19 cellular contexts compared by ENCODE assay signal in the genomic region with DNA sequence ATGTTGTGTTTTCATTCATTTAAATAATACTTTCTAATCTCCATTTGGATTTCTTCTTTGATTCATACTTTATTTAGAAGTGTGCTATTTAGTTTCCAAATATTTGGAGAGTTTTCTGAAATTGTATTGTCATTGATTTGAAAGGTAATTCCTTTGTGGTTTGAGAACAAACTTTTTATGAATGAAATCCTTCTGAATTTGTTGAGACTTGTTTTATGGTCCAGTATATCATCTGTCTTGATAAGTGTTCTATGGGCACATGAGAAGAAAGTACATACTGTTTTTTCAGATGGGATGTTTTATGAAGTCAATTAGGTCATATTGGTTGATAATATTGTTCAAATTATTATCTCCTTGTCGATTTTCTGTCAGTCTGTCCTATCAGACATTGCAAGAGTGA.
DNase-seq lines count a peak whose midpoint lies in the region; ATAC-seq, FAIRE-seq and TF ChIP-seq lines count a peak whose summit lies in the region.
"Had no signal": no experiment of that assay in that cellular context is flagged by ENCODE, and none has a peak within 500 bp of the region (broad histone marks: within the 10 kb centered on the region; RNA-seq: fewer than 3 reads in every experiment).

No MANE protein-coding gene starts in this region.

- no peak overlapping the region for H2AK5ac ChIP-seq in trophoblast cell (ENCODE audit: low read length)

- H3K9me1 ChIP-seq in endothelial cell of umbilical vein (replicated peaks; ENCODE audit: control insufficient read depth, extremely low read depth, insufficient read depth, low read length), result peaks cover 2% of the 10 kb centered on the region

- no peaks in the 10 kb centered on the region for H3K79me1 ChIP-seq in trophoblast cell (ENCODE audit: low read length)

- TF ChIP-seq POLR2A in endothelial cell of umbilical vein (IDR thresholded peaks at IDR 0.05; ENCODE audit: low read depth, low read length), result no peak

- H3K4me1 ChIP-seq in mammary epithelial cell (ENCODE audit: insufficient read depth, low read length) (peaks cover 3% of the 10 kb centered on the region), Panc1 (ENCODE audit: control insufficient read depth, insufficient read depth, low read length) (no peaks in the 10 kb centered on the region), endothelial cell of umbilical vein (ENCODE audit: control insufficient read depth, extremely low read depth, insufficient read depth, low read length) (no peaks in the 10 kb centered on the region), neural progenitor cell (peaks cover 7% of the 10 kb centered on the region), trophoblast cell (ENCODE audit: control insufficient read depth in 1 of 2, insufficient read depth in 2 of 2, low read length in 2 of 2) (no peaks in the 10 kb centered on the region)
- H3K4me1 ChIP-seq: Caco-2 had no signal

- H3K18ac ChIP-seq in trophoblast cell (ENCODE audit: low read length), result no peak overlapping the region

- intact Hi-C loops in mammary epithelial cell (cut with micrococcal nuclease) (no loop called here), MCF 10A (cut with micrococcal nuclease) (no loop called here), Panc1 (cut with micrococcal nuclease; ENCODE audit: unreplicated experiment) (no loop called here), endothelial cell of umbilical vein (cut with micrococcal nuclease) (no loop called here)

- H3K4me2 ChIP-seq in mammary epithelial cell (ENCODE audit: insufficient read depth, low read depth, low read length) (peak overlapping the region; percentile 54), endothelial cell of umbilical vein (ENCODE audit: insufficient read depth, low read length) (no peak overlapping the region), neural progenitor cell (no peak overlapping the region), trophoblast cell (ENCODE audit: low read length) (no peak overlapping the region)

- no peak overlapping the region for H3K23ac ChIP-seq in trophoblast cell (ENCODE audit: low read length)

- no peak overlapping the region for H3K4ac ChIP-seq in trophoblast cell (ENCODE audit: low read depth, low read length)

- dilution Hi-C loops in mammary epithelial cell (cut with HindIII; ENCODE audit: low sequenced_read_pairs) (no loop called here), endothelial cell of umbilical vein (cut with MboI; ENCODE audit: extremely low pct_ligation_motif_present, low sequenced_read_pairs) (no loop called here)

- no peak overlapping the region for H3K9ac ChIP-seq in mammary epithelial cell (ENCODE audit: insufficient read depth, low read length)
- no peak overlapping the region for H3K9ac ChIP-seq in endothelial cell of umbilical vein (replicated peaks; ENCODE audit: extremely low read depth, insufficient read depth, low read length)
- H3K9ac ChIP-seq in neural progenitor cell, result no peak overlapping the region
- no peak overlapping the region for H3K9ac ChIP-seq in trophoblast cell (ENCODE audit: low read length)
- H3K9ac ChIP-seq: GM23248 had no signal

- H4K12ac ChIP-seq in trophoblast cell (ENCODE audit: low read depth, low read length), result no peak overlapping the region

- H4K20me1 ChIP-seq in mammary epithelial cell (ENCODE audit: insufficient read depth, low read length), result no peaks in the 10 kb centered on the region
- no peaks in the 10 kb centered on the region for H4K20me1 ChIP-seq in endothelial cell of umbilical vein (replicated peaks; ENCODE audit: control insufficient read depth, extremely low read depth, insufficient read depth, low read length)
- no peaks in the 10 kb centered on the region for H4K20me1 ChIP-seq in neural progenitor cell (ENCODE audit: low read depth)

- POLR2A ChIA-PET in MCF 10A (lab: Yijun Ruan, JAX), result no interaction called here
- POLR2A ChIA-PET in Panc1 (lab: Charles Lee), result interaction anchor here (0.6 kb wide), 1 partner anchor 151 kb away, joined by 3 read pairs; no protein-coding TSS in a partner anchor
- POLR2A ChIA-PET in endothelial cell of umbilical vein (lab: Charles Lee), result no interaction called here

- BruUV-seq in mammary epithelial cell (replicated peaks; lab: Mats Ljungman, UMichigan) (no TSS peak), MCF 10A (replicated peaks; lab: Mats Ljungman, UMichigan) (no TSS peak), Panc1 (replicated peaks; lab: Mats Ljungman, UMichigan) (no TSS peak), endothelial cell of umbilical vein (replicated peaks; lab: Mats Ljungman, UMichigan) (no TSS peak)

- DNase-seq in mammary epithelial cell (peak; percentile 54), MCF 10A (ENCODE audit: unreplicated experiment) (no peak), Panc1 (ENCODE audit: low read depth, low spot score) (no peak), endothelial cell of umbilical vein (ENCODE audit: low read depth, low spot score) (no peak), neural progenitor cell (ENCODE audit: low spot score) (no peak), NCI-H2171 (lab: John Stamatoyannopoulos, UW) (no peak), substantia nigra (lab: John Stamatoyannopoulos, UW) (no peak), trophoblast cell (no peak)
- DNase-seq: AML-193; Caco-2; CD4-positive, alpha-beta T cell; GM23248; HCEC 1CT; HFFc6; IMR-90 had no signal

- H4K91ac ChIP-seq in trophoblast cell (ENCODE audit: low read depth, low read length), result no peak overlapping the region

- no peak overlapping the region for H2BK5ac ChIP-seq in trophoblast cell (ENCODE audit: low read depth, low read length, poor library complexity)

- in situ Hi-C loops in mammary epithelial cell (cut with MboI; ENCODE audit: low sequenced_read_pairs in 2 of 2), result no loop called here
- in situ Hi-C loops in Panc1 (cut with HindIII; ENCODE audit: low pct_unique_long_range_greater_than_20kb, low sequenced_read_pairs), result no loop called here

- H3K4me3 Mint-ChIP-seq in MCF 10A (ENCODE audit: unreplicated experiment) (no peak overlapping the region), neural progenitor cell (no peak overlapping the region)
- H3K4me3 Mint-ChIP-seq: CD4-positive, alpha-beta T cell; HFFc6 had no signal

- H3K9me3 ChIP-seq in mammary epithelial cell (replicated peaks; ENCODE audit: insufficient read depth, low read length) (no peaks in the 10 kb centered on the region), Panc1 (ENCODE audit: control insufficient read depth, insufficient read depth, low read depth, low read length) (peaks cover 36% of the 10 kb centered on the region), endothelial cell of umbilical vein (replicated peaks; ENCODE audit: control insufficient read depth, insufficient read depth, low read length) (no peaks in the 10 kb centered on the region), neural progenitor cell (ENCODE audit: low read depth) (no peaks in the 10 kb centered on the region), trophoblast cell (ENCODE audit: insufficient read depth, low read depth, low read length) (no peaks in the 10 kb centered on the region)
- H3K9me3 ChIP-seq: Caco-2 had no signal

- TF ChIP-seq CTCF in mammary epithelial cell (conservative IDR thresholded peaks at IDR 0.05 in 1 of 2, IDR thresholded peaks at IDR 0.05 in 1 of 2; ENCODE audit: extremely low read depth in 1 of 2, insufficient read depth in 1 of 2, low read depth in 1 of 2, low read length in 2 of 2) (no peak), MCF 10A (IDR thresholded peaks at IDR 0.05; ENCODE audit: unreplicated experiment) (no peak), Panc1 (IDR thresholded peaks at IDR 0.05) (no peak), endothelial cell of umbilical vein (IDR thresholded peaks at IDR 0.05; ENCODE audit: extremely low read depth in 1 of 2, insufficient read depth in 1 of 2, low read depth in 1 of 2, low read length in 2 of 2) (no peak), neural progenitor cell (IDR thresholded peaks at IDR 0.05) (no peak)

- no peak overlapping the region for H2AFZ ChIP-seq in mammary epithelial cell (ENCODE audit: low read depth, low read length)
- no peak overlapping the region for H2AFZ ChIP-seq in endothelial cell of umbilical vein (ENCODE audit: low read depth, low read length)
- peak overlapping the region; percentile 11 for H2AFZ ChIP-seq in neural progenitor cell (replicated peaks)
- no peak overlapping the region for H2AFZ ChIP-seq in trophoblast cell (ENCODE audit: insufficient read depth, low read length, poor library complexity)
- H2AFZ ChIP-seq: GM23248 had no signal

- H3K27ac Mint-ChIP-seq in MCF 10A (ENCODE audit: low read depth, unreplicated experiment) (no peak overlapping the region), neural progenitor cell (no peak overlapping the region)
- H3K27ac Mint-ChIP-seq: CD4-positive, alpha-beta T cell; HFFc6 had no signal

- H3K27me3 ChIP-seq in mammary epithelial cell (ENCODE audit: insufficient read depth, low read length), result no peaks in the 10 kb centered on the region
- no peaks in the 10 kb centered on the region for H3K27me3 ChIP-seq in Panc1 (ENCODE audit: control insufficient read depth, insufficient read depth, low read length)
- H3K27me3 ChIP-seq in endothelial cell of umbilical vein (ENCODE audit: control insufficient read depth in 2 of 2, insufficient read depth in 2 of 2, low read length in 2 of 2), result no peaks in the 10 kb centered on the region
- no peaks in the 10 kb centered on the region for H3K27me3 ChIP-seq in neural progenitor cell
- no peaks in the 10 kb centered on the region for H3K27me3 ChIP-seq in trophoblast cell (ENCODE audit: insufficient read depth, low read length)

- no peaks in the 10 kb centered on the region for H3K79me2 ChIP-seq in mammary epithelial cell (ENCODE audit: insufficient read depth, low read length)
- no peaks in the 10 kb centered on the region for H3K79me2 ChIP-seq in endothelial cell of umbilical vein (ENCODE audit: control insufficient read depth, insufficient read depth, low read length)
- H3K79me2 ChIP-seq in neural progenitor cell (ENCODE audit: low read depth), result no peaks in the 10 kb centered on the region
- H3K79me2 ChIP-seq in trophoblast cell (ENCODE audit: control insufficient read depth, insufficient read depth, low read length, poor library complexity), result no peaks in the 10 kb centered on the region

- no peak overlapping the region for H3K14ac ChIP-seq in trophoblast cell (ENCODE audit: low read length)

- CTCF ChIA-PET in mammary epithelial cell (lab: Charles Lee; ENCODE audit: low non-redundant PET) (no interaction called here), MCF 10A (lab: Yijun Ruan, JAX) (no interaction called here), Panc1 (lab: Charles Lee) (no interaction called here), endothelial cell of umbilical vein (lab: Charles Lee) (no interaction called here)

- FAIRE-seq in endothelial cell of umbilical vein (lab: Jason Lieb, UNC), result peak; percentile 21
- FAIRE-seq: GM12892, GM18507, HTR-8/SVneo had no signal

- H2BK12ac ChIP-seq in trophoblast cell (ENCODE audit: low read length), result no peak overlapping the region

- H3K27ac ChIP-seq in mammary epithelial cell (ENCODE audit: insufficient read depth, low read depth, low read length) (no peak overlapping the region), Panc1 (ENCODE audit: low read length) (peak overlapping the region; percentile 34; the same call in 1 of the 2 replicates), endothelial cell of umbilical vein (ENCODE audit: insufficient read depth, low read depth, low read length) (no peak overlapping the region), neural progenitor cell (no peak overlapping the region), substantia nigra (ENCODE audit: low read depth, low read length, poor library complexity, severe bottlenecking) (no peak overlapping the region), trophoblast cell (ENCODE audit: low read depth, low read length) (no peak overlapping the region)
- H3K27ac ChIP-seq: C4-2B, GM23248 had no signal

- H3K36me3 ChIP-seq in mammary epithelial cell (ENCODE audit: insufficient read depth, low read length) (no peaks in the 10 kb centered on the region), Panc1 (ENCODE audit: control insufficient read depth, insufficient read depth, low read length) (no peaks in the 10 kb centered on the region), endothelial cell of umbilical vein (ENCODE audit: control insufficient read depth in 2 of 2, extremely low read depth in 1 of 2, insufficient read depth in 2 of 2, low read length in 2 of 2) (no peaks in the 10 kb centered on the region), neural progenitor cell (no peaks in the 10 kb centered on the region), trophoblast cell (ENCODE audit: control insufficient read depth in 1 of 2, insufficient read depth in 2 of 2, low read length in 2 of 2) (no peaks in the 10 kb centered on the region)

- no peak overlapping the region for H4K8ac ChIP-seq in trophoblast cell (ENCODE audit: low read depth, low read length)

- no peak overlapping the region for H2BK120ac ChIP-seq in trophoblast cell (ENCODE audit: insufficient read depth, low read length, poor library complexity)

- no peak for ATAC-seq in Panc1

- WGBS in mammary epithelial cell (ENCODE audit: low coverage, missing lambda C conversion rate), result 92% methylated on average over 1 of the region's 1 CpG
- WGBS in trophoblast cell (ENCODE audit: extremely low coverage, insufficient coverage, insufficient read length), result no CpG with 5 or more reads among the region's 1 CpG

- H3K4me3 ChIP-seq in mammary epithelial cell (replicated peaks in 1 of 3; ENCODE audit: insufficient read depth in 1 of 3, low read depth in 2 of 3, low read length in 3 of 3) (no peak overlapping the region), Panc1 (ENCODE audit: low read depth in 2 of 2, low read length in 2 of 2) (no peak overlapping the region), endothelial cell of umbilical vein (replicated peaks in 1 of 3; ENCODE audit: insufficient read depth in 1 of 3, low read depth in 1 of 3, low read length in 3 of 3) (no peak overlapping the region), neural progenitor cell (no peak overlapping the region), trophoblast cell (ENCODE audit: low read depth, low read length) (no peak overlapping the region)
- H3K4me3 ChIP-seq: GM23248 had no signal

- H3K4me1 Mint-ChIP-seq in MCF 10A (ENCODE audit: insufficient read depth, unreplicated experiment) (no peaks in the 10 kb centered on the region), neural progenitor cell (no peaks in the 10 kb centered on the region)

- H3K27me3 Mint-ChIP-seq in MCF 10A (ENCODE audit: insufficient read depth, unreplicated experiment) (no peaks in the 10 kb centered on the region), neural progenitor cell (ENCODE audit: insufficient read depth, low read depth) (peaks cover 2% of the 10 kb centered on the region)
- H3K27me3 Mint-ChIP-seq: CD4-positive, alpha-beta T cell had no signal

- no peaks in the 10 kb centered on the region for H3K36me3 Mint-ChIP-seq in MCF 10A (ENCODE audit: insufficient read depth, unreplicated experiment)
- peaks cover 6% of the 10 kb centered on the region for H3K36me3 Mint-ChIP-seq in neural progenitor cell

- peaks cover 17% of the 10 kb centered on the region for H3K9me3 Mint-ChIP-seq in MCF 10A (ENCODE audit: unreplicated experiment)
- peaks cover 20% of the 10 kb centered on the region for H3K9me3 Mint-ChIP-seq in neural progenitor cell
- H3K9me3 Mint-ChIP-seq: HFFc6 had no signal

- no peaks in the 10 kb centered on the region for H3F3A ChIP-seq in neural progenitor cell (ENCODE audit: low read depth)
